In the genomic region with DNA sequence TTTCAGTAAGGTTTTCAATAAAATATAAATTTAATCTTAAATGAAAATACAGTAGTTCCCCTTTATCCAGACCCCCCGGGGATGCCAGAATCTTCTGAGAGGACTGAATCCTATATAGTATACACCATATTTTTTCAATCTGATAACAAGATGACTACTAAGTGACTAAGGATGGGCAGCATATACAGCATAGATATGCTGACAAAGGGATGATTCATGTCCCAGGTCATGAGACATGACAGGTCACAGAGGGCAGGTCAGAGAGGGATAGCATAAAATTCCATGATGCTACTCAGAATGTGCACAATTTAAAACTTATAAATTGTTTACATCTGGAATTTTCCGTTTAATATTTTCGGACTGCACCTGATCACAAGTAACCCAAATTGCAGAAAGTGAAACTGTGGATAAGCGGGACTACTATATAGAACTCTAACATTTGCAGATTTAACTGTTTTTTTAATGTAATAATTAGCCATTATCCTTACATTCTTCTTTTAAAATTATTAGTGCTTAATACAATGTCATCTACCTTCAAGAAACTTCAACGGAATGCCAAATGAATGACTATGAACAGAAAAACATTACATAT, we compare ENCODE assay signal across 14 cellular contexts. TPM values are rescaled to one million over a fixed set of nuclear protein-coding genes. Genes with fewer than 3 reads are reported as not detected.
A peak's percentile ranks its signal among the peaks of the same experiment; 100 is the strongest.
DNase-seq lines count a peak whose midpoint lies in the region; ATAC-seq lines count a peak whose summit lies in the region.
"Had no signal": no experiment of that assay in that cellular context is flagged by ENCODE, and none has a peak within 500 bp of the region (broad histone marks: within the 10 kb centered on the region; RNA-seq: fewer than 3 reads in every experiment).

No MANE protein-coding gene starts in this region.

- H3K4me3 ChIP-seq in MG63: no peak overlapping the region
- H3K4me3 ChIP-seq: right atrium auricular region had no signal

- no peak overlapping the region for H3K4me3 Mint-ChIP-seq in activated T-cell treated with anti-CD3 and anti-CD28 coated beads, Interleukin-2, amount 50 U/mL, for 4 hours

- no peaks in the 10 kb centered on the region for H3K9me3 ChIP-seq in MG63
- H3K9me3 ChIP-seq: right atrium auricular region had no signal

- no peaks in the 10 kb centered on the region for H3K27me3 Mint-ChIP-seq in activated T-cell treated with anti-CD3 and anti-CD28 coated beads, Interleukin-2, amount 50 U/mL, for 4 hours (ENCODE audit: low read depth)

- no peaks in the 10 kb centered on the region for H3K27me3 ChIP-seq in MG63
- H3K27me3 ChIP-seq: right atrium auricular region had no signal

- H3K36me3 Mint-ChIP-seq in activated T-cell treated with anti-CD3 and anti-CD28 coated beads, Interleukin-2, amount 50 U/mL, for 4 hours (ENCODE audit: insufficient read depth): peaks cover 20% of the 10 kb centered on the region

- H3K4me1 Mint-ChIP-seq in activated T-cell treated with anti-CD3 and anti-CD28 coated beads, Interleukin-2, amount 50 U/mL, for 4 hours (ENCODE audit: low read depth): no peaks in the 10 kb centered on the region

- DNase-seq in activated T-cell treated with anti-CD3 and anti-CD28 coated beads, Interleukin-2, amount 50 U/mL, for 4 hours: no peak
- no peak for DNase-seq in activated T-cell treated with anti-CD3 and anti-CD28 coated beads for 4 hours
- peak; percentile 34 for DNase-seq in MG63
- DNase-seq in amniotic epithelial cell (ENCODE audit: low read depth): peak; percentile 34
- DNase-seq in kidney tubule cell (ENCODE audit: low spot score): peak; percentile 41
- no peak for DNase-seq in NCI-H1436 (lab: John Stamatoyannopoulos, UW)
- DNase-seq in cerebellum (ENCODE audit: low spot score): no peak
- no peak for DNase-seq in NCI-H146 (lab: John Stamatoyannopoulos, UW)
- DNase-seq: dermis blood vessel endothelial cell, left colon, NCI-H1694 treated with DMSO at 0.1 percent for 48 hours, NCI-H446 treated with DMSO at 0.1 percent for 48 hours, occipital lobe had no signal

- H3K9me3 Mint-ChIP-seq in activated T-cell treated with anti-CD3 and anti-CD28 coated beads, Interleukin-2, amount 50 U/mL, for 4 hours: no peaks in the 10 kb centered on the region

- peak; percentile 77 to 85 for ATAC-seq in activated T-cell treated with anti-CD3 and anti-CD28 coated beads, Interleukin-2, amount 50 U/mL, for 4 hours
- ATAC-seq: left colon had no signal

- H3K36me3 ChIP-seq in MG63: no peaks in the 10 kb centered on the region
- H3K36me3 ChIP-seq: right atrium auricular region had no signal

RNA-seq across cellular contexts. Expression of a gene that starts 48.8 kb away (rescaled TPM):
- total RNA-seq in activated T-cell treated with anti-CD3 and anti-CD28 coated beads, Interleukin-2, amount 50 U/mL, for 4 hours: 10 to 100 TPM; 16.5 to 19.2 (median 16.9) TPM
- 17.6 and 25.9 TPM in 2 replicates for total RNA-seq in MG63 (2014; rRNA removed; shearing (Covaris generic); ENCODE audit: low replicate concordance)
- 43.4 TPM for total RNA-seq in cerebellum

Comparison
In these comparisons a context has a peak if more than half of its experiments do, and no peak if none do; other contexts are left out.
1. DNase-seq: peak in MG63 (single experiment), amniotic epithelial cell (single experiment) and kidney tubule cell (single experiment); none in activated T-cell treated with anti-CD3 and anti-CD28 coated beads, Interleukin-2, amount 50 U/mL, for 4 hours (single experiment), activated T-cell treated with anti-CD3 and anti-CD28 coated beads for 4 hours (single experiment), NCI-H1436 (single experiment), cerebellum (single experiment) and NCI-H146 (single experiment).